Comparison of ENCODE assay signal across 2 cellular contexts in genomic region chr19:11142528-11143171, GRCh38.
TF ChIP-seq lines count a peak whose summit lies in the region.

No MANE protein-coding gene starts in this region.

TF ChIP-seq in GM12878, 131 proteins besides CTCF, POLR2A, EP300 and RAD21:
- TF ChIP-seq CUX1 (IDR thresholded peaks at IDR 0.05; ENCODE audit: insufficient replicate concordance, low read depth, low read length), result no peak
- no peak for TF ChIP-seq TAF1 (IDR thresholded peaks at IDR 0.05; ENCODE audit: borderline replicate concordance, low read depth, low read length)
- TF ChIP-seq HSF1 (IDR thresholded peaks at IDR 0.05; ENCODE audit: low read depth, low read length), result no peak
- TF ChIP-seq RCOR1 (conservative IDR thresholded peaks at IDR 0.05; ENCODE audit: low read depth, low read length), result no peak
- TF ChIP-seq PAX8 (IDR thresholded peaks at IDR 0.05), result no peak
- TF ChIP-seq ATF3 (IDR thresholded peaks at IDR 0.05; ENCODE audit: borderline replicate concordance, extremely low read depth, low read depth, low read length), result no peak
- no peak for TF ChIP-seq TCF3 (IDR thresholded peaks at IDR 0.05; ENCODE audit: borderline replicate concordance, insufficient read depth, low read depth, low read length)
- TF ChIP-seq KAT2A (conservative IDR thresholded peaks at IDR 0.05; ENCODE audit: control insufficient read depth, low read depth, low read length), result no peak
- TF ChIP-seq STAT1 (conservative IDR thresholded peaks at IDR 0.05), result no peak
- no peak for TF ChIP-seq POLR2AphosphoS2 (IDR thresholded peaks at IDR 0.05; ENCODE audit: low read depth, low read length)
- no peak for TF ChIP-seq KLF5 (IDR thresholded peaks at IDR 0.05; ENCODE audit: partially characterized antibody)
- no peak for TF ChIP-seq EED (IDR thresholded peaks at IDR 0.05; ENCODE audit: low read depth)

TF ChIP-seq in GM12891, 5 proteins besides CTCF, POLR2A, EP300 and RAD21:
- TF ChIP-seq SPI1 (IDR thresholded peaks at IDR 0.05; ENCODE audit: low read depth, low read length), result no peak
- no peak for TF ChIP-seq TAF1 (IDR thresholded peaks at IDR 0.05; ENCODE audit: low read depth, low read length)
- no peak for TF ChIP-seq PAX5 (IDR thresholded peaks at IDR 0.05; ENCODE audit: insufficient read depth, low read length, severe bottlenecking)
- no peak for TF ChIP-seq POLR2AphosphoS5 (IDR thresholded peaks at IDR 0.05; ENCODE audit: low read depth, low read length)
- TF ChIP-seq POU2F2 (IDR thresholded peaks at IDR 0.05; ENCODE audit: low read depth, low read length), result no peak
TF ChIP-seq in GM12891: peak in this region for 0.
